ENCODE assay signal across 8 cellular contexts in genomic region chr9:70484232-70485130, GRCh38.
DNase-seq lines count a peak whose midpoint lies in the region; ATAC-seq and TF ChIP-seq lines count a peak whose summit lies in the region.

No MANE protein-coding gene starts in this region.

- H3K27me3 ChIP-seq in GM06990 (replicated peaks; ENCODE audit: control insufficient read depth, insufficient read depth, low read length) = no peaks in the 10 kb centered on the region
- H3K27me3 ChIP-seq in ascending aorta = no peaks in the 10 kb centered on the region

- intact Hi-C loops in ascending aorta (cut with DNase I) = loop anchor here (5.0 kb wide), 2 partner anchors 132 to 227 kb away; partner anchors contain the start of gene SMC5
- intact Hi-C loops in left ventricle myocardium superior (cut with micrococcal nuclease) = loop anchor here (5.0 to 10.0 kb wide), 3 partner anchors 72 to 130 kb away; partner anchors contain the start of gene KLF9

- H3K9me3 ChIP-seq in ascending aorta = no peaks in the 10 kb centered on the region

- peak; percentile 80 for TF ChIP-seq CTCF in AG09319 (IDR thresholded peaks at IDR 0.05; ENCODE audit: low read depth, low read length)
- peak; percentile 62 for TF ChIP-seq CTCF in GM06990 (IDR thresholded peaks at IDR 0.05; ENCODE audit: insufficient read depth, low read length, poor library complexity, severe bottlenecking)
- TF ChIP-seq CTCF in ascending aorta (IDR thresholded peaks at IDR 0.05) = peak; percentile 67 to 73 (median 69)

- H3K36me3 ChIP-seq in GM06990 (ENCODE audit: control insufficient read depth, insufficient read depth, low read length) (no peaks in the 10 kb centered on the region), ascending aorta (no peaks in the 10 kb centered on the region)

- ATAC-seq in HG02623 (IDR thresholded peaks at IDR 0.05; ENCODE audit: unreplicated experiment) (peak; percentile 77), left ventricle myocardium superior (peak; percentile 69)

- peak overlapping the region; percentile 40 to 62 for H3K27ac ChIP-seq in ascending aorta

- no peak overlapping the region for H3K4me3 ChIP-seq in GM06990 (replicated peaks; ENCODE audit: low read depth, low read length)
- no peak overlapping the region for H3K4me3 ChIP-seq in ascending aorta

- peaks cover 21 to 41% of the 10 kb centered on the region in 2 donors for H3K4me1 ChIP-seq in ascending aorta

- DNase-seq in AG09319 (ENCODE audit: extremely low read depth, low read depth) (peak; percentile 60), GM06990 (ENCODE audit: extremely low read depth, insufficient read length) (no peak), NCI-H2029 treated with DMSO at 0.1 percent for 48 hours (lab: John Stamatoyannopoulos, UW) (peak; percentile 25), ascending aorta (ENCODE audit: low spot score in 2 of 2) (no peak), left ventricle myocardium superior (no peak), retina (peak; percentile 30), NCI-H524 treated with DMSO at 0.1 percent for 48 hours (lab: John Stamatoyannopoulos, UW) (no peak)

Comparison
In these comparisons a context has a peak if more than half of its experiments do, and no peak if none do; other contexts are left out.
1. DNase-seq: peak in AG09319 (single experiment), NCI-H2029 treated with DMSO at 0.1 percent for 48 hours (single experiment) and retina (single experiment); none in GM06990 (single experiment), ascending aorta (0 of 2), left ventricle myocardium superior (single experiment) and NCI-H524 treated with DMSO at 0.1 percent for 48 hours (single experiment).
2. Peak in every context shown above with its lines, with median percentiles within 50 percentile points of each other: CTCF ChIP-seq.